In genomic region chr3:136840252-136840651, GRCh38 we compare ENCODE assay signal across 23 cellular contexts. TPM values are rescaled to one million over a fixed set of nuclear protein-coding genes. Genes with fewer than 3 reads are reported as not detected.
DNase-seq lines count a peak whose midpoint lies in the region; ATAC-seq and TF ChIP-seq lines count a peak whose summit lies in the region.
"Had no signal": no experiment of that assay in that cellular context is flagged by ENCODE, and none has a peak within 500 bp of the region (broad histone marks: within the 10 kb centered on the region; RNA-seq: fewer than 3 reads in every experiment).

No MANE protein-coding gene starts in this region.

- H3F3A ChIP-seq in Loucy (ENCODE audit: low read depth), result peaks cover 17% of the 10 kb centered on the region; the same call in 1 of the 2 replicates

- H3K36me3 ChIP-seq in left ventricle myocardium inferior, result no peaks in the 10 kb centered on the region
- peaks cover 8% of the 10 kb centered on the region; the same call in 1 of the 2 replicates for H3K36me3 ChIP-seq in Loucy (ENCODE audit: insufficient read depth, low read length)
- no peaks in the 10 kb centered on the region for H3K36me3 ChIP-seq in hepatocyte (replicated peaks; ENCODE audit: insufficient read depth, low read depth)
- H3K36me3 ChIP-seq: breast epithelium, right lobe of liver had no signal

- H3K27me3 ChIP-seq in left ventricle myocardium inferior (ENCODE audit: low read depth), result no peaks in the 10 kb centered on the region
- no peaks in the 10 kb centered on the region for H3K27me3 ChIP-seq in Loucy (ENCODE audit: insufficient read depth, low read length, poor library complexity, severe bottlenecking)
- H3K27me3 ChIP-seq in hepatocyte, result no peaks in the 10 kb centered on the region
- H3K27me3 ChIP-seq: breast epithelium, right lobe of liver had no signal

- intact Hi-C loops in left cardiac atrium (cut with DNase I), result no loop called here
- intact Hi-C loops in left ventricle myocardium inferior (cut with micrococcal nuclease), result no loop called here

- no peaks in the 10 kb centered on the region for H3K9me3 ChIP-seq in left ventricle myocardium inferior (replicated peaks)
- no peaks in the 10 kb centered on the region for H3K9me3 ChIP-seq in Loucy (ENCODE audit: insufficient read depth, low read depth, low read length)
- no peaks in the 10 kb centered on the region for H3K9me3 ChIP-seq in hepatocyte (ENCODE audit: low read depth)
- H3K9me3 ChIP-seq: breast epithelium, lower lobe of right lung, right lobe of liver had no signal

- H3K27ac Mint-ChIP-seq in brain, result peak overlapping the region in 3 of 5 experiments; percentile 40 to 86 (median 42)
- H3K27ac Mint-ChIP-seq in type B pancreatic cell, result peak overlapping the region; percentile 20

- TF ChIP-seq CTCF in left ventricle myocardium inferior (IDR thresholded peaks at IDR 0.05; ENCODE audit: borderline replicate concordance) (no peak), Loucy (conservative IDR thresholded peaks at IDR 0.05; ENCODE audit: low read length) (no peak), brain (conservative IDR thresholded peaks at IDR 0.05) (no peak), type B pancreatic cell (conservative IDR thresholded peaks at IDR 0.05) (no peak), hepatocyte (IDR thresholded peaks at IDR 0.05; ENCODE audit: poor library complexity) (no peak)

- H3K27me3 Mint-ChIP-seq in brain (peaks cover 3% of the 10 kb centered on the region), type B pancreatic cell (no peaks in the 10 kb centered on the region)

- H3K4me3 ChIP-seq in left ventricle myocardium inferior (no peak overlapping the region), Loucy (ENCODE audit: low read length, poor library complexity, severe bottlenecking) (peak overlapping the region; percentile 58), hepatocyte (no peak overlapping the region)
- H3K4me3 ChIP-seq: breast epithelium, lower lobe of right lung, right lobe of liver had no signal

- H3K9me2 ChIP-seq in Loucy (replicated peaks; ENCODE audit: low read depth, low read length) (no peaks in the 10 kb centered on the region), hepatocyte (replicated peaks; ENCODE audit: insufficient read depth) (no peaks in the 10 kb centered on the region)

- no peaks in the 10 kb centered on the region for H4K20me1 ChIP-seq in Loucy (ENCODE audit: insufficient read depth, low read length, poor library complexity, severe bottlenecking)
- H4K20me1 ChIP-seq in hepatocyte (ENCODE audit: insufficient read depth, poor library complexity, severe bottlenecking), result no peaks in the 10 kb centered on the region

- H3K36me3 Mint-ChIP-seq in brain, result peaks cover 47% of the 10 kb centered on the region
- H3K36me3 Mint-ChIP-seq in type B pancreatic cell, result peaks cover 11% of the 10 kb centered on the region

- H3K27ac ChIP-seq in left ventricle myocardium inferior (replicated peaks) (no peak overlapping the region), hepatocyte (no peak overlapping the region)
- H3K27ac ChIP-seq: C4-2B, lower lobe of right lung, right lobe of liver had no signal

- H3K4me2 ChIP-seq in Loucy (ENCODE audit: low read depth, low read length, poor library complexity, severe bottlenecking) (peak overlapping the region; percentile 77), hepatocyte (no peak overlapping the region)

- H3K4me1 ChIP-seq in left ventricle myocardium inferior (peaks cover 38% of the 10 kb centered on the region), Loucy (ENCODE audit: insufficient read depth, low read length, poor library complexity, severe bottlenecking) (peaks cover 56% of the 10 kb centered on the region), hepatocyte (ENCODE audit: insufficient read depth) (no peaks in the 10 kb centered on the region)
- H3K4me1 ChIP-seq: breast epithelium had no signal

- H3K4me1 Mint-ChIP-seq in brain (peaks cover 41% of the 10 kb centered on the region), type B pancreatic cell (ENCODE audit: unreplicated experiment) (peaks cover 36% of the 10 kb centered on the region)

- peak overlapping the region; percentile 68 for H3K9ac ChIP-seq in Loucy (ENCODE audit: low read depth, low read length, poor library complexity, severe bottlenecking)

- peak; percentile 57 to 74 for ATAC-seq in left cardiac atrium
- no peak for ATAC-seq in GM21825 (IDR thresholded peaks at IDR 0.05; ENCODE audit: unreplicated experiment)
- ATAC-seq: lower lobe of right lung, right lobe of liver had no signal

- DNase-seq in left cardiac atrium, result no peak
- DNase-seq in left ventricle myocardium inferior, result no peak
- no peak for DNase-seq in type B pancreatic cell (ENCODE audit: extremely low spot score, unreplicated experiment)
- no peak for DNase-seq in hepatocyte (ENCODE audit: low spot score)
- DNase-seq in NCI-H2227 (lab: John Stamatoyannopoulos, UW; ENCODE audit: unreplicated experiment), result no peak
- DNase-seq: activated gamma-delta T cell treated with Interleukin-2 at 50 U/mL for 16 hours; glutamatergic neuron; kidney; lower lobe of right lung; NCI-H146; NCI-H510A treated with DMSO at 0.1 percent for 48 hours; NK-92 treated with Interleukin-12 subunit alpha and Interleukin-12 subunit beta, amount 100 ng/mL, for 24 hours; right lobe of liver; stimulated activated CD4-positive, alpha-beta T cell treated with anti-CD3 and anti-CD28 coated beads, Interleukin-12 subunit alpha, Interleukin-12 subunit beta, amount 100 ng/mL, for 4 hours; stimulated activated CD4-positive, alpha-beta T cell treated with anti-CD3 and anti-CD28 coated beads, Interleukin-4, amount 100 ng/mL, for 24 hours; stimulated activated naive CD4-positive, alpha-beta T cell treated with Interleukin-2 at 50 U/mL for 16 hours; T-helper 2 cell had no signal

- H3K4me3 Mint-ChIP-seq in brain, result no peak overlapping the region
- no peak overlapping the region for H3K4me3 Mint-ChIP-seq in type B pancreatic cell
- H3K4me3 Mint-ChIP-seq: WTC11 had no signal

- 100% methylated on average over 2 of the region's 2 CpGs for WGBS in hepatocyte (ENCODE audit: low lambda C conversion rate, missing lambda C conversion rate)

- H3K79me2 ChIP-seq in Loucy (ENCODE audit: insufficient read depth, low read length) (peaks cover 53% of the 10 kb centered on the region), hepatocyte (no peaks in the 10 kb centered on the region)

- H2AFZ ChIP-seq in Loucy (ENCODE audit: low read length) (no peak overlapping the region), hepatocyte (no peak overlapping the region)

- H3K9me3 Mint-ChIP-seq in brain (peaks cover 0 to 7% (median 6%) of the 10 kb centered on the region in 5 experiments), type B pancreatic cell (no peaks in the 10 kb centered on the region)
- H3K9me3 Mint-ChIP-seq: WTC11 had no signal

RNA-seq across cellular contexts. Expression of gene SLC35G2, which starts 21.3 kb away (rescaled TPM):
- total RNA-seq in left cardiac atrium (1 to 10 TPM; 4.6 to 8.2 TPM), left ventricle myocardium inferior (2.6 TPM), type B pancreatic cell (ENCODE audit: low replicate concordance) (3.7 and 5.8 TPM in 2 replicates), hepatocyte (0.64 and 1.5 TPM in 2 replicates)
- polyA plus RNA-seq in brain (ENCODE audit: insufficient read depth, low read depth, low replicate concordance) (12.8 TPM), hepatocyte (1.6 and 3.6 TPM in 2 replicates)

RNA-seq across cellular contexts. Expression of gene NCK1, which starts 21.8 kb away (rescaled TPM):
- 10 to 100 TPM; 29.5 to 29.9 TPM for total RNA-seq in left cardiac atrium
- 23.6 TPM for total RNA-seq in left ventricle myocardium inferior
- polyA plus RNA-seq in brain (ENCODE audit: insufficient read depth, low read depth, low replicate concordance), result 12.9 TPM
- 24.3 and 28.6 TPM in 2 replicates for total RNA-seq in type B pancreatic cell (ENCODE audit: low replicate concordance)
- 39.4 and 47.7 TPM in 2 replicates for total RNA-seq in hepatocyte
- polyA plus RNA-seq in hepatocyte, result 25.1 and 30.5 TPM in 2 replicates
